In genomic region chr15:80424381-80424780, GRCh38 we compare ENCODE assay signal across 3 cellular contexts.
TF ChIP-seq lines count a peak whose summit lies in the region.

No MANE protein-coding gene starts in this region.

TF ChIP-seq in SK-N-SH, 30 proteins besides CTCF, POLR2A, EP300 and RAD21:
- TF ChIP-seq JUND (IDR thresholded peaks at IDR 0.05): no peak
- peak; percentile 27; the same call in 1 of the 2 replicates for TF ChIP-seq PBX3 (IDR thresholded peaks at IDR 0.05)
- no peak for TF ChIP-seq RCOR1 (IDR thresholded peaks at IDR 0.05; ENCODE audit: low read length)

TF ChIP-seq in SK-N-SH treated with all-trans-retinoic acid at 6 μM for 48 hours, 23 proteins besides CTCF, POLR2A, EP300 and RAD21:
- TF ChIP-seq ARNTL (CRISPR knock-in tag; IDR thresholded peaks at IDR 0.05; ENCODE audit: borderline replicate concordance, low read depth) (no peak), BACH2 (CRISPR knock-in tag; IDR thresholded peaks at IDR 0.05; ENCODE audit: borderline replicate concordance) (no peak), CSDC2 (CRISPR knock-in tag; IDR thresholded peaks at IDR 0.05) (no peak)

TF ChIP-seq in HepG2, 621 proteins besides CTCF, POLR2A, EP300 and RAD21:
- TF ChIP-seq ZNF556 (CRISPR knock-in tag; IDR thresholded peaks at IDR 0.05; ENCODE audit: borderline replicate concordance) (no peak), ZNF501 (CRISPR knock-in tag; IDR thresholded peaks at IDR 0.05) (no peak), ZNF816 (CRISPR knock-in tag; IDR thresholded peaks at IDR 0.05; ENCODE audit: borderline replicate concordance) (no peak), ZMYM2 (CRISPR knock-in tag; IDR thresholded peaks at IDR 0.05) (no peak), IKZF5 (CRISPR knock-in tag; IDR thresholded peaks at IDR 0.05) (no peak), ZNF20 (CRISPR knock-in tag; IDR thresholded peaks at IDR 0.05) (no peak), ATF3 (CRISPR knock-in tag; IDR thresholded peaks at IDR 0.05) (no peak)
